In the genomic region with DNA sequence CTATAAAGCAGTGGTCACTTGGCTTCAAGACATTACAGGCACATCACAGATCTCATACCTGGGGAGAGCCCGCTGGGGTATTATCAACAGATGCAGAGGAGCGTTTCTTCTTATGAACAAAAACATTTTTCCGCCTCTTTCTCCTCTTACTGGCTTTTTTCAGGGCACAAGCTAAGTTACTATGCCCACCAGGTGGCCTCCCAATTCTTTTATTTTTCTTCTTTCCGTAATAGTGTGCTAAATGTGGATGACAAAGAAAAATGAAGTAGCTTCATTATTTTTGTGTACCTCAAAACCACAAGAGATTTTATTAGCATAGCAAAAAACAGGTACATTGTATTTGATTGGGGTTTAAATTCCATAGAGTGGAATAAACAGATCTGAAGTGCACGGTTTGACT, we compare ENCODE assay signal across 22 cellular contexts.
"Had no signal": no experiment of that assay in that cellular context is flagged by ENCODE, and none has a peak within 500 bp of the region (broad histone marks: within the 10 kb centered on the region; RNA-seq: fewer than 3 reads in every experiment).

No MANE protein-coding gene starts in this region.

- DNase-seq: activated CD4-positive, alpha-beta memory T cell treated with anti-CD3 and anti-CD28 coated beads for 36 hours; activated CD4-positive, alpha-beta T cell treated with anti-CD3 and anti-CD28 coated beads for 4 hours; activated effector memory CD4-positive, alpha-beta T cell treated with anti-CD3 and anti-CD28 coated beads, Interleukin-2, amount 50 U/mL, for 16 hours; activated naive CD4-positive, alpha-beta T cell treated with anti-CD3 and anti-CD28 coated beads, Interleukin-2, amount 50 U/mL, for 16 hours; effector CD8-positive, alpha-beta T cell; esophagus squamous epithelium; heart right ventricle; left lung; midbrain; stimulated activated CD4-positive, alpha-beta T cell treated with anti-CD3 and anti-CD28 coated beads, Interleukin-4, amount 100 ng/mL, for 24 hours; stomach; upper lobe of left lung had no signal

- H3K27me3 Mint-ChIP-seq: activated CD4-positive, alpha-beta memory T cell treated with anti-CD3 and anti-CD28 coated beads for 36 hours; dendritic cell treated with granulocyte-macrophage colony-stimulating factor and Interleukin-4, amounts not matched to agents 40 ng/mL and 50 ng/mL, for 4 days had no signal

- ATAC-seq: heart right ventricle; left lung; sciatic nerve; stimulated activated effector memory CD8-positive, alpha-beta T cell treated with anti-CD3 and anti-CD28 coated beads, Interleukin-12 subunit alpha, Interleukin-12 subunit beta, amount 100 ng/mL, for 72 hours; WTC11 had no signal

- H3K4me3 Mint-ChIP-seq: activated CD4-positive, alpha-beta memory T cell treated with anti-CD3 and anti-CD28 coated beads for 36 hours; dendritic cell treated with granulocyte-macrophage colony-stimulating factor and Interleukin-4, amounts not matched to agents 40 ng/mL and 50 ng/mL, for 4 days; nephron; stimulated activated effector memory CD8-positive, alpha-beta T cell treated with anti-CD3 and anti-CD28 coated beads, Interleukin-12 subunit alpha, Interleukin-12 subunit beta, amount 100 ng/mL, for 72 hours; WTC11 had no signal

- H3K4me1 Mint-ChIP-seq: nephron; stimulated activated effector memory CD8-positive, alpha-beta T cell treated with anti-CD3 and anti-CD28 coated beads, Interleukin-12 subunit alpha, Interleukin-12 subunit beta, amount 100 ng/mL, for 72 hours; WTC11 had no signal

- H3K27ac Mint-ChIP-seq: activated CD4-positive, alpha-beta memory T cell treated with anti-CD3 and anti-CD28 coated beads for 36 hours; dendritic cell treated with granulocyte-macrophage colony-stimulating factor and Interleukin-4, amounts not matched to agents 40 ng/mL and 50 ng/mL, for 4 days; nephron; stimulated activated effector memory CD8-positive, alpha-beta T cell treated with anti-CD3 and anti-CD28 coated beads, Interleukin-12 subunit alpha, Interleukin-12 subunit beta, amount 100 ng/mL, for 72 hours; WTC11 had no signal

- H3K4me1 ChIP-seq: esophagus squamous epithelium, heart right ventricle, left lung, stomach, upper lobe of left lung had no signal

- H3K4me3 ChIP-seq: esophagus squamous epithelium, heart right ventricle, left lung, stomach, upper lobe of left lung had no signal

- H3K27ac ChIP-seq: esophagus squamous epithelium, heart right ventricle, left lung, parathyroid adenoma, stomach, upper lobe of left lung had no signal

- FAIRE-seq: astrocyte, bronchial epithelial cell, endothelial cell of umbilical vein, TTC549 had no signal

- H3K9ac ChIP-seq: parathyroid adenoma had no signal

- H3K9me3 ChIP-seq: esophagus squamous epithelium, heart right ventricle, left lung, stomach, upper lobe of left lung had no signal

- H3K79me2 ChIP-seq: parathyroid adenoma had no signal

- H3K9me3 Mint-ChIP-seq: activated CD4-positive, alpha-beta memory T cell treated with anti-CD3 and anti-CD28 coated beads for 36 hours; dendritic cell treated with granulocyte-macrophage colony-stimulating factor and Interleukin-4, amounts not matched to agents 40 ng/mL and 50 ng/mL, for 4 days; nephron; stimulated activated effector memory CD8-positive, alpha-beta T cell treated with anti-CD3 and anti-CD28 coated beads, Interleukin-12 subunit alpha, Interleukin-12 subunit beta, amount 100 ng/mL, for 72 hours; WTC11 had no signal

- H3K27me3 ChIP-seq: esophagus squamous epithelium, heart right ventricle, left lung, stomach, upper lobe of left lung had no signal

- H2AFZ ChIP-seq: parathyroid adenoma had no signal
